25 cellular contexts compared by ENCODE assay signal in genomic region chr17:35695613-35696012, GRCh38. TPM values are rescaled to one million over a fixed set of nuclear protein-coding genes. Genes with fewer than 3 reads are reported as not detected.
DNase-seq lines count a peak whose midpoint lies in the region; ATAC-seq and TF ChIP-seq lines count a peak whose summit lies in the region.
"Had no signal": no experiment of that assay in that cellular context is flagged by ENCODE, and none has a peak within 500 bp of the region (broad histone marks: within the 10 kb centered on the region; RNA-seq: fewer than 3 reads in every experiment).

No MANE protein-coding gene starts in this region.

- H3K27ac ChIP-seq in heart left ventricle, result peak overlapping the region in 9 of 12 donors; percentile 39 to 81 (median 64)
- H3K27ac ChIP-seq in body of pancreas, result no peak overlapping the region
- H3K27ac ChIP-seq: BLaER1, SJSA1 had no signal

- no peaks in the 10 kb centered on the region for H3K27me3 ChIP-seq in heart left ventricle
- no peaks in the 10 kb centered on the region for H3K27me3 ChIP-seq in body of pancreas
- H3K27me3 ChIP-seq: BLaER1, SJSA1 had no signal

- TF ChIP-seq POLR2A in heart left ventricle (IDR thresholded peaks at IDR 0.05) (no peak), body of pancreas (IDR thresholded peaks at IDR 0.05) (no peak)

- ATAC-seq in Right ventricle myocardium inferior, result peak; percentile 69
- peak; percentile 73 to 81 (median 78) for ATAC-seq in heart left ventricle
- ATAC-seq in left colon, result peak; percentile 56
- no peak for ATAC-seq in body of pancreas
- ATAC-seq: HCT116, HepG2 had no signal

- H3K9me3 ChIP-seq in heart left ventricle (no peaks in the 10 kb centered on the region), body of pancreas (no peaks in the 10 kb centered on the region)
- H3K9me3 ChIP-seq: BLaER1, SJSA1 had no signal

- no peak for TF ChIP-seq CTCF in heart left ventricle (IDR thresholded peaks at IDR 0.05)
- no peak for TF ChIP-seq CTCF in body of pancreas (IDR thresholded peaks at IDR 0.05)

- DNase-seq in Right ventricle myocardium inferior (ENCODE audit: missing footprints), result no peak
- no peak for DNase-seq in cardiac septum (ENCODE audit: low spot score)
- no peak for DNase-seq in heart left ventricle
- DNase-seq in left colon, result no peak
- DNase-seq in stimulated activated CD4-positive, alpha-beta T cell treated with anti-CD3 and anti-CD28 coated beads, Interleukin-1b, Interleukin-23, amount 100 ng/mL, for 48 hours, result no peak
- no peak for DNase-seq in NCI-H1092 (lab: John Stamatoyannopoulos, UW)
- no peak for DNase-seq in body of pancreas
- no peak for DNase-seq in SIG-M5 (lab: John Stamatoyannopoulos, UW)
- DNase-seq: 8988T; ACHN; CD4-positive, CD25-positive, alpha-beta regulatory T cell; DMS153; DND-41; Karpas-422; MV-4-11; NCI-H1105 treated with DMSO at 0.1 percent for 48 hours; NCI-H146; NCI-H1930; NCI-H2107; NCI-H524; NCI-H774 had no signal

- H3K4me1 ChIP-seq in heart left ventricle (peaks cover 0 to 17% (median 2%) of the 10 kb centered on the region in 12 donors), body of pancreas (no peaks in the 10 kb centered on the region)
- H3K4me1 ChIP-seq: BLaER1 had no signal

- intact Hi-C loops in Right ventricle myocardium inferior (cut with DNase I), result no loop called here
- intact Hi-C loops in cardiac septum (cut with DNase I), result loop anchor here (5.0 kb wide), 1 partner anchor 37 kb away; the partner anchor contains the start of gene RASL10B
- intact Hi-C loops in heart left ventricle (cut with DNase I), result no loop called here
- intact Hi-C loops in left colon (cut with DNase I, micrococcal nuclease), result no loop called here
- intact Hi-C loops in body of pancreas (cut with DNase I), result no loop called here

- 45 to 52% (median 49%) methylated on average over 2 of the region's 2 CpGs for WGBS in heart left ventricle, 4 donors
- WGBS in body of pancreas, 2 donors, result 53 to 61% methylated on average over 2 of the region's 2 CpGs

- peaks cover 0 to 76% (median 45%) of the 10 kb centered on the region in 9 donors for H3K36me3 ChIP-seq in heart left ventricle
- H3K36me3 ChIP-seq in body of pancreas (replicated peaks in 1 of 2; ENCODE audit: insufficient read depth in 1 of 2, low read depth in 2 of 2), result peaks cover 0 to 3% of the 10 kb centered on the region in 2 donors

- H3K4me3 ChIP-seq in heart left ventricle (no peak overlapping the region), body of pancreas (no peak overlapping the region)
- H3K4me3 ChIP-seq: BLaER1, SJSA1 had no signal

RNA-seq across cellular contexts. Expression of gene RASL10B, which starts 35.8 kb away (rescaled TPM):
- total RNA-seq in Right ventricle myocardium inferior (18.9 TPM), cardiac septum (22.0 TPM), heart left ventricle (10 to 100 TPM in 5 of 9 donors, 1 to 10 TPM in 4; 8.2 to 78.7 (median 13.0) TPM), left colon (under 1 TPM in 1 of 2 donors, not detected in 1; 0.31 TPM), body of pancreas (10 to 100 TPM in 1 of 2 donors, 1 to 10 TPM in 1; 8.8 to 17.8 TPM)
- polyA plus RNA-seq in heart left ventricle, result 10 to 100 TPM in 1 of 2 donors, 1 to 10 TPM in 1; 7.6 to 12.2 TPM
- total RNA-seq: CD4-positive, CD25-positive, alpha-beta regulatory T cell had no signal

RNA-seq across cellular contexts. Expression of gene GAS2L2, which starts 57.4 kb away (rescaled TPM):
- total RNA-seq in Right ventricle myocardium inferior (0.27 TPM), cardiac septum (0.08 TPM), heart left ventricle (under 1 TPM in 4 of 9 donors, not detected in 5; 0.10 to 0.28 (median 0.12) TPM), left colon (under 1 TPM in 1 of 2 donors, not detected in 1; 0.08 TPM), body of pancreas (not detected)
- polyA plus RNA-seq in heart left ventricle, result under 1 TPM in 1 of 2 donors, not detected in 1; 0.06 TPM
- total RNA-seq: CD4-positive, CD25-positive, alpha-beta regulatory T cell; HepG2; SJSA1 had no signal
- polyA plus RNA-seq: CD4-positive, CD25-positive, alpha-beta regulatory T cell; HepG2 had no signal

Comparison
In these comparisons a context has a peak if more than half of its experiments do, and no peak if none do; other contexts are left out.
1. H3K27ac ChIP-seq: peak in heart left ventricle (9 of 12); none in body of pancreas (0 of 4).
2. RNA of gene RASL10B, which starts 35.8 kb away (total RNA-seq): 22.0 TPM in cardiac septum (single experiment), 18.9 TPM in Right ventricle myocardium inferior (single experiment), 8.8 to 17.8 TPM in body of pancreas and 8.2 to 78.7 TPM in heart left ventricle; 0.31 TPM in left colon; every median in the first group is over 4 times any median in the second.